Comparison of ENCODE assay signal across 8 cellular contexts in genomic region chr11:27698872-27699241, GRCh38. TPM values are rescaled to one million over a fixed set of nuclear protein-coding genes. Genes with fewer than 3 reads are reported as not detected.
A peak's percentile ranks its signal among the peaks of the same experiment; 100 is the strongest.
DNase-seq lines count a peak whose midpoint lies in the region; ATAC-seq and TF ChIP-seq lines count a peak whose summit lies in the region.

No MANE protein-coding gene starts in this region.

- no peak overlapping the region for H3K9ac ChIP-seq in BLaER1

- H3K27ac Mint-ChIP-seq in endothelial cell (ENCODE audit: unreplicated experiment) = peak overlapping the region; percentile 46

- peaks cover 26% of the 10 kb centered on the region for H3K4me1 ChIP-seq in BLaER1

- H3K4me3 Mint-ChIP-seq in endothelial cell (ENCODE audit: unreplicated experiment) = peak overlapping the region; percentile 92

- ATAC-seq in GM18867 (IDR thresholded peaks at IDR 0.05; ENCODE audit: unreplicated experiment) (peak; percentile 64), HG03066 (IDR thresholded peaks at IDR 0.05; ENCODE audit: low read depth, unreplicated experiment) (peak; percentile 47)

- H3K9me3 ChIP-seq in BLaER1 = no peaks in the 10 kb centered on the region

- H3K36me3 Mint-ChIP-seq in endothelial cell (ENCODE audit: low read depth, unreplicated experiment) = no peaks in the 10 kb centered on the region

- H3K27ac ChIP-seq in BLaER1 = no peak overlapping the region

- H3K27me3 ChIP-seq in BLaER1 = peaks cover 69% of the 10 kb centered on the region

- no peaks in the 10 kb centered on the region for H3K9me3 Mint-ChIP-seq in endothelial cell (ENCODE audit: unreplicated experiment)

- TF ChIP-seq CTCF in endothelial cell (IDR thresholded peaks at IDR 0.05; ENCODE audit: unreplicated experiment) = peak; percentile 66

- DNase-seq in NCI-H345 treated with DMSO at 0.1 percent for 48 hours (lab: John Stamatoyannopoulos, UW; ENCODE audit: unreplicated experiment) (peak; percentile 64), endothelial cell (ENCODE audit: low spot score) (peak; percentile 92), mucosa of gallbladder (ENCODE audit: low spot score) (peak; percentile 68)
- peak; percentile 28 to 52 for DNase-seq in activated CD4-positive, alpha-beta T cell treated with anti-CD3 and anti-CD28 coated beads, Interleukin-2, amount 50 U/mL, for 24 hours (ENCODE audit: low read depth in 1 of 2, low spot score in 1 of 2)
- peak; percentile 41 to 57 for DNase-seq in stimulated activated CD8-positive, alpha-beta memory T cell treated with anti-CD3 and anti-CD28 coated beads, Interleukin-7, amount 100 ng/mL, for 48 hours (ENCODE audit: extremely low read depth in 1 of 2, low read depth in 1 of 2)

- peak overlapping the region; percentile 95 for H3K4me2 ChIP-seq in BLaER1

- H3K27me3 Mint-ChIP-seq in endothelial cell (ENCODE audit: unreplicated experiment) = peaks cover 15% of the 10 kb centered on the region

- peaks cover 17% of the 10 kb centered on the region for H3K4me1 Mint-ChIP-seq in endothelial cell (ENCODE audit: unreplicated experiment)

- peak overlapping the region; percentile 64 for H3K4me3 ChIP-seq in BLaER1

- H4K20me1 ChIP-seq in BLaER1 = peaks cover 29% of the 10 kb centered on the region

- no peaks in the 10 kb centered on the region for H3K36me3 ChIP-seq in BLaER1

RNA-seq across cellular contexts. Expression of gene BDNF, which starts 1.4 kb away (rescaled TPM):
- 0.10 TPM for total RNA-seq in endothelial cell (ENCODE audit: unreplicated experiment)
- 6.8 TPM for total RNA-seq in mucosa of gallbladder

Comparison
In these comparisons a context has a peak if more than half of its experiments do, and no peak if none do; other contexts are left out.
1. DNase-seq: peak in every context shown above with its lines; median percentile 92 in endothelial cell; 68 in mucosa of gallbladder; 64 in NCI-H345 treated with DMSO at 0.1 percent for 48 hours; 49 in stimulated activated CD8-positive, alpha-beta memory T cell treated with anti-CD3 and anti-CD28 coated beads, Interleukin-7, amount 100 ng/mL, for 48 hours; 40 in activated CD4-positive, alpha-beta T cell treated with anti-CD3 and anti-CD28 coated beads, Interleukin-2, amount 50 U/mL, for 24 hours.